In the genomic region with DNA sequence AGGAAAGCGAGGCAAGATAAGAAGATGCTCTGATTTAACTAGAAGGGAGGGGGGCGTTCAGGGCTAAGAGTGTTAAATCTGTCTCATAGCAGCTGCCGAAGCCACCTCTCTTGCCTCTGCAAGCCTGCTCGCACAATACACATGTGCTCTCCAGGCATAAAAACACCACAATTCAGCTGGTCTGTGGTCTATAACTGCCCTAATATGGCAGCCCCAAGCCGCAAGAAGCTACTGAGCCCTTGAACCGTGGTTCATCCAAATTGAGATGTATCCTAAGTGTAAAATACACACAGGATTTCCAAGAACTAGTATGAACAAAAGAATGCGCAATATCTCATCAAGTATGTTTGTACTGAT, we compare ENCODE assay signal across 1 cellular context.
TF ChIP-seq lines count a peak whose summit lies in the region.

No MANE protein-coding gene starts in this region.

TF ChIP-seq in SK-N-SH treated with all-trans-retinoic acid at 6 μM for 48 hours, 23 proteins besides CTCF, POLR2A, EP300 and RAD21 (continued from another document):
- peak; percentile 54; the same call in 1 of the 2 replicates for TF ChIP-seq TCF4 (CRISPR knock-in tag; IDR thresholded peaks at IDR 0.05; ENCODE audit: borderline replicate concordance)
- no peak for TF ChIP-seq ARNTL (CRISPR knock-in tag; IDR thresholded peaks at IDR 0.05; ENCODE audit: borderline replicate concordance, low read depth)
